In genomic region chr12:68960162-68960501, GRCh38 we compare ENCODE assay signal across 8 cellular contexts.
"Had no signal": no experiment of that assay in that cellular context is flagged by ENCODE, and none has a peak within 500 bp of the region (broad histone marks: within the 10 kb centered on the region; RNA-seq: fewer than 3 reads in every experiment).

No MANE protein-coding gene starts in this region.

- H3K4me3 ChIP-seq: esophagus muscularis mucosa, sigmoid colon, thoracic aorta had no signal

- ATAC-seq: activated T-cell treated with anti-CD3 and anti-CD28 coated beads, Interleukin-2, amount 50 U/mL, for 72 hours had no signal

- H3K27me3 ChIP-seq: esophagus muscularis mucosa, sigmoid colon had no signal

- H3K27ac Mint-ChIP-seq: activated naive CD4-positive, alpha-beta T cell treated with anti-CD3 and anti-CD28 coated beads, Interleukin-2, amount 10 ng/mL, durations not matched to agents 7 days and 5 days had no signal

- H3K9me3 ChIP-seq: esophagus muscularis mucosa, sigmoid colon, thoracic aorta had no signal

- H3K4me3 Mint-ChIP-seq: activated naive CD4-positive, alpha-beta T cell treated with anti-CD3 and anti-CD28 coated beads, Interleukin-2, amount 10 ng/mL, durations not matched to agents 7 days and 5 days had no signal

- H3K27me3 Mint-ChIP-seq: activated naive CD4-positive, alpha-beta T cell treated with anti-CD3 and anti-CD28 coated beads, Interleukin-2, amount 10 ng/mL, durations not matched to agents 7 days and 5 days had no signal

- H3K27ac ChIP-seq: esophagus muscularis mucosa, sigmoid colon, thoracic aorta had no signal

- H3K36me3 ChIP-seq: esophagus muscularis mucosa, sigmoid colon, thoracic aorta had no signal

- DNase-seq: activated naive CD4-positive, alpha-beta T cell treated with anti-CD3 and anti-CD28 coated beads, Interleukin-2, amount 10 ng/mL, durations not matched to agents 7 days and 5 days; activated T-cell treated with anti-CD3 and anti-CD28 coated beads, Interleukin-2, amount 50 U/mL, for 72 hours; kidney glomerular epithelial cell; sigmoid colon; stimulated activated CD4-positive, alpha-beta T cell treated with anti-CD3 and anti-CD28 coated beads, Interleukin-12 subunit alpha, Interleukin-12 subunit beta, amount 100 ng/mL, for 4 hours; stimulated activated naive CD4-positive, alpha-beta T cell treated with Interleukin-2 at 50 U/mL for 16 hours had no signal
